1 cellular context compared by ENCODE assay signal in genomic region chr17:75976175-75976848, GRCh38.
TF ChIP-seq lines count a peak whose summit lies in the region.

No MANE protein-coding gene starts in this region.

TF ChIP-seq in HepG2, 621 proteins besides CTCF, POLR2A, EP300 and RAD21 (continued from another document and continues in another):
- TF ChIP-seq HNF1A (IDR thresholded peaks at IDR 0.05; ENCODE audit: low read depth) (peak; percentile 49), HNF1A (CRISPR knock-in tag; IDR thresholded peaks at IDR 0.05; ENCODE audit: borderline replicate concordance) (peak; percentile 73; the same call in 1 of the 2 replicates), JARID2 (CRISPR knock-in tag; IDR thresholded peaks at IDR 0.05; ENCODE audit: insufficient replicate concordance) (no peak), SRSF9 (IDR thresholded peaks at IDR 0.05; ENCODE audit: borderline replicate concordance, insufficient read depth, low read depth, low read length, poor library complexity, severe bottlenecking) (no peak), ATM (IDR thresholded peaks at IDR 0.05; ENCODE audit: borderline replicate concordance) (no peak), ZNF749 (CRISPR knock-in tag; IDR thresholded peaks at IDR 0.05; ENCODE audit: borderline replicate concordance) (no peak), CCAR2 (optimal IDR thresholded peaks at IDR 0.05; ENCODE audit: low read depth, low read length) (no peak), ZNF839 (CRISPR knock-in tag; IDR thresholded peaks at IDR 0.05; ENCODE audit: borderline replicate concordance) (no peak), PHF20 (CRISPR knock-in tag; IDR thresholded peaks at IDR 0.05) (no peak), ARNT2 (CRISPR knock-in tag; IDR thresholded peaks at IDR 0.05; ENCODE audit: low read depth) (no peak), IKZF4 (CRISPR knock-in tag; IDR thresholded peaks at IDR 0.05; ENCODE audit: borderline replicate concordance, low read depth, not compliant biosample characterization) (no peak), ZNF205 (CRISPR knock-in tag; IDR thresholded peaks at IDR 0.05) (no peak), NFE2L1 (CRISPR knock-in tag; IDR thresholded peaks at IDR 0.05; ENCODE audit: borderline replicate concordance) (no peak), ZFP91 (CRISPR knock-in tag; IDR thresholded peaks at IDR 0.05; ENCODE audit: borderline replicate concordance) (no peak), SMYD3 (CRISPR knock-in tag; IDR thresholded peaks at IDR 0.05) (no peak), RXRB (CRISPR knock-in tag; IDR thresholded peaks at IDR 0.05; ENCODE audit: borderline replicate concordance) (peak; percentile 82), ZBTB10 (CRISPR knock-in tag; IDR thresholded peaks at IDR 0.05; ENCODE audit: borderline replicate concordance) (no peak), DDIT3 (CRISPR knock-in tag; IDR thresholded peaks at IDR 0.05) (no peak), DMTF1 (CRISPR knock-in tag; IDR thresholded peaks at IDR 0.05) (no peak), NFIB (CRISPR knock-in tag; IDR thresholded peaks at IDR 0.05; ENCODE audit: borderline replicate concordance) (no peak), PRMT3 (CRISPR knock-in tag; IDR thresholded peaks at IDR 0.05; ENCODE audit: borderline replicate concordance, low read depth) (no peak), ZNF44 (CRISPR knock-in tag; IDR thresholded peaks at IDR 0.05) (peak; percentile 30; the same call in 1 of the 2 replicates), ZNF232 (CRISPR knock-in tag; IDR thresholded peaks at IDR 0.05; ENCODE audit: borderline replicate concordance) (no peak), MYPOP (CRISPR knock-in tag; IDR thresholded peaks at IDR 0.05) (peak; percentile 31; the same call in 1 of the 2 replicates), GATAD1 (CRISPR knock-in tag; IDR thresholded peaks at IDR 0.05) (no peak), NR2F1 (CRISPR knock-in tag; IDR thresholded peaks at IDR 0.05) (peak in 1 of 2 experiments; percentile 44; a peak in 2 of 4 replicates), ZNF704 (CRISPR knock-in tag; IDR thresholded peaks at IDR 0.05; ENCODE audit: borderline replicate concordance) (no peak), XRCC5 (optimal IDR thresholded peaks at IDR 0.05; ENCODE audit: low read length) (no peak), REXO4 (CRISPR knock-in tag; IDR thresholded peaks at IDR 0.05; ENCODE audit: borderline replicate concordance) (no peak), GLMP (CRISPR knock-in tag; IDR thresholded peaks at IDR 0.05; ENCODE audit: borderline replicate concordance) (no peak), RCOR2 (CRISPR knock-in tag; IDR thresholded peaks at IDR 0.05) (0 out of 2 replicates have a peak, but pooled peaks have one; percentile 10), KMT2A (CRISPR knock-in tag; IDR thresholded peaks at IDR 0.05) (no peak), THYN1 (CRISPR knock-in tag; IDR thresholded peaks at IDR 0.05; ENCODE audit: borderline replicate concordance, low read depth) (no peak), ZNF407 (CRISPR knock-in tag; IDR thresholded peaks at IDR 0.05; ENCODE audit: not compliant biosample characterization) (no peak)
